In the genomic region with DNA sequence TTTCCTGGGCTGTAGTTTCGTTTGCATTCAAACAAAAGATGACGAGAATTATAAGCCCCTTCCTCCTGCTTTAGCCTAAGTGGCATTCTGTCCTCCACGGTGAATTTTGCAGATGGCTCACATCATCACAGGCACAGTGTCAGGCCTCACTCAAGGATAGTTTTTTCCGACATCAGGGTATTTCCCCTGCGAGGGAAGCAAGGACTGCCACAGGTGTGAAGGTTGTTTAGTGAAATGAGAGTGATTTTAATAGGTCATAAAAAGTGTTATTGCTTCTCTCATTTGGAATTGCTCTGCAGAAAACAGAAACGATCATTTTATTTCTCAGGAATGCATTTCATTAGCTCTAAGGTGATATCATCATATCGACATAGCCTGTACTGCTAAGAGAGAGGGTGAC, we compare ENCODE assay signal across 9 cellular contexts.
"Had no signal": no experiment of that assay in that cellular context is flagged by ENCODE, and none has a peak within 500 bp of the region (broad histone marks: within the 10 kb centered on the region; RNA-seq: fewer than 3 reads in every experiment).

No MANE protein-coding gene starts in this region.

- H3K4me3 Mint-ChIP-seq: HFFc6 had no signal

- H2AFZ ChIP-seq: GM23248 had no signal

- H3K9me3 ChIP-seq: HAP-1 had no signal

- H3K4me3 ChIP-seq: GM23248, HAP-1, K562 had no signal

- ATAC-seq: HCT116, K562 had no signal

- H3K9ac ChIP-seq: GM23248 had no signal

- H3K27ac ChIP-seq: GM23248, HL-60 had no signal

- DNase-seq: GM23248, H7, HFFc6, IMR-90 had no signal

- FAIRE-seq: H1, K562 had no signal

- H3K9me3 Mint-ChIP-seq: HFFc6 had no signal

- H3K27ac Mint-ChIP-seq: HFFc6 had no signal

- H3K36me3 ChIP-seq: HAP-1 had no signal

- H3K4me1 ChIP-seq: HAP-1 had no signal
